8 cellular contexts compared by ENCODE assay signal in the genomic region with DNA sequence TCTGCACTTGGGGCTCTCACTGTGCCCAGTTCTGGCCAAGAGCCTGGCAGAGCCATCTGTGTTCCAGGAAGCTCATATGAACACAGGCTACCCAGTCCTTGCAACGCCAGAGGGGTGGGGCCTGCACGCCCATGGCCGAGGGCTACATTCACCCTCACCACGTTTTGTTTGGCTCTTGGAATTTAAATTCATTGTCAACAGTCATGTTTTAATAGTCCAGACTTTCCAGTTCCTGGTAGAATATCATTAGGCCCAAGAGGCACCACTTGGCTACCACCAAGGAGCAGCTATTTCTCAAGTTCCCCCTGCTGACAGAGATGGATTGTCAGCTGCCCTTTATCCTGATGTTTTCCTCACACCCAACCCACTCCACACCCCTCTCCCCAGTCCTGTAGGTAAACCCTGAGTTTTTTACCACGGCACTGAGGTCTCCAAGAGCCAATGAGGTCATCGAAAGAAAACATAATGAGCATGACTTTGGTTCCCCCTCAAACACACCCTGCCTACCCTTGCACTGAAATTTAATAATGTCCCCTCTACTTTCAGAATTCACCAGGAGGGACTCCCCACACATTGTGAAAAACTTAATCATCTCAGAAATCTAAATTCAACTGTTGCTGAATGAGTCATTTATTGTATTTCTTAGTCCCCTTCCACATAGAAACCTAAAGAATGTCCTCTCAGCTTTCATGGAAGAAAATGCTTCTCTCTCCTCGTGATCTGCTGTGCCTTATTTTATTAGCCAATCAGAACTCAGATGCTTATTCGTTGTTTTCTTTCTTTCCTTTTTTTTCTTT.
DNase-seq lines count a peak whose midpoint lies in the region; ATAC-seq and TF ChIP-seq lines count a peak whose summit lies in the region.

No MANE protein-coding gene starts in this region.

- H3K4me1 ChIP-seq in RWPE2 (ENCODE audit: insufficient read depth, poor library complexity, severe bottlenecking) (peaks cover 21% of the 10 kb centered on the region), upper lobe of left lung (peaks cover 0 to 4% (median 0%) of the 10 kb centered on the region in 4 donors)

- DNase-seq in stimulated activated CD4-positive, alpha-beta T cell treated with anti-CD3 and anti-CD28 coated beads, Interleukin-4, amount 100 ng/mL, for 24 hours: peak; percentile 15
- no peak for DNase-seq in stimulated activated CD4-positive, alpha-beta T cell treated with anti-CD3 and anti-CD28 coated beads, Interleukin-2, amount 100 ng/mL, for 48 hours
- no peak for DNase-seq in RWPE2 (ENCODE audit: low spot score)
- peak; percentile 45 for DNase-seq in globus pallidus (ENCODE audit: low spot score)
- peak; percentile 27 to 51 for DNase-seq in upper lobe of left lung
- DNase-seq in NCI-H1436 (lab: John Stamatoyannopoulos, UW): no peak
- DNase-seq in SKM-1 (lab: John Stamatoyannopoulos, UW; ENCODE audit: unreplicated experiment): no peak
- DNase-seq in 8988T: no peak

- peak; percentile 55 for ATAC-seq in RWPE2 (ENCODE audit: low read depth)
- peak in 1 of 2 donors; percentile 35 for ATAC-seq in upper lobe of left lung (ENCODE audit: low FRiP score in 2 of 2)

- H3K27me3 ChIP-seq in RWPE2 (ENCODE audit: insufficient read depth, poor library complexity, severe bottlenecking) (no peaks in the 10 kb centered on the region), upper lobe of left lung (no peaks in the 10 kb centered on the region)

- no peak for TF ChIP-seq POLR2A in upper lobe of left lung (IDR thresholded peaks at IDR 0.05)

- no peak overlapping the region for H3K4me3 ChIP-seq in RWPE2 (ENCODE audit: severe bottlenecking)
- H3K4me3 ChIP-seq in upper lobe of left lung: no peak overlapping the region

- TF ChIP-seq CTCF in RWPE2 (IDR thresholded peaks at IDR 0.05; ENCODE audit: poor library complexity, severe bottlenecking) (no peak), upper lobe of left lung (IDR thresholded peaks at IDR 0.05) (no peak)

- no peak for TF ChIP-seq EP300 in upper lobe of left lung (IDR thresholded peaks at IDR 0.05)

- 53 to 55% methylated on average over 8 of the region's 8 CpGs for WGBS in upper lobe of left lung, 2 donors

- H3K27ac ChIP-seq in RWPE2 (ENCODE audit: poor library complexity, severe bottlenecking) (peak overlapping the region; percentile 79), upper lobe of left lung (no peak overlapping the region)

- H3K36me3 ChIP-seq in RWPE2 (ENCODE audit: low read depth) (no peaks in the 10 kb centered on the region), upper lobe of left lung (no peaks in the 10 kb centered on the region)

- H3K9me3 ChIP-seq in RWPE2 (ENCODE audit: severe bottlenecking) (no peaks in the 10 kb centered on the region), upper lobe of left lung (no peaks in the 10 kb centered on the region)

Comparison
In these comparisons a context has a peak if more than half of its experiments do, and no peak if none do; other contexts are left out.
1. DNase-seq: peak in stimulated activated CD4-positive, alpha-beta T cell treated with anti-CD3 and anti-CD28 coated beads, Interleukin-4, amount 100 ng/mL, for 24 hours (single experiment), globus pallidus (single experiment) and upper lobe of left lung (2 of 2); none in stimulated activated CD4-positive, alpha-beta T cell treated with anti-CD3 and anti-CD28 coated beads, Interleukin-2, amount 100 ng/mL, for 48 hours (0 of 2), RWPE2 (single experiment), NCI-H1436 (single experiment), SKM-1 (single experiment) and 8988T (single experiment).